8 cellular contexts compared by ENCODE assay signal in the genomic region with DNA sequence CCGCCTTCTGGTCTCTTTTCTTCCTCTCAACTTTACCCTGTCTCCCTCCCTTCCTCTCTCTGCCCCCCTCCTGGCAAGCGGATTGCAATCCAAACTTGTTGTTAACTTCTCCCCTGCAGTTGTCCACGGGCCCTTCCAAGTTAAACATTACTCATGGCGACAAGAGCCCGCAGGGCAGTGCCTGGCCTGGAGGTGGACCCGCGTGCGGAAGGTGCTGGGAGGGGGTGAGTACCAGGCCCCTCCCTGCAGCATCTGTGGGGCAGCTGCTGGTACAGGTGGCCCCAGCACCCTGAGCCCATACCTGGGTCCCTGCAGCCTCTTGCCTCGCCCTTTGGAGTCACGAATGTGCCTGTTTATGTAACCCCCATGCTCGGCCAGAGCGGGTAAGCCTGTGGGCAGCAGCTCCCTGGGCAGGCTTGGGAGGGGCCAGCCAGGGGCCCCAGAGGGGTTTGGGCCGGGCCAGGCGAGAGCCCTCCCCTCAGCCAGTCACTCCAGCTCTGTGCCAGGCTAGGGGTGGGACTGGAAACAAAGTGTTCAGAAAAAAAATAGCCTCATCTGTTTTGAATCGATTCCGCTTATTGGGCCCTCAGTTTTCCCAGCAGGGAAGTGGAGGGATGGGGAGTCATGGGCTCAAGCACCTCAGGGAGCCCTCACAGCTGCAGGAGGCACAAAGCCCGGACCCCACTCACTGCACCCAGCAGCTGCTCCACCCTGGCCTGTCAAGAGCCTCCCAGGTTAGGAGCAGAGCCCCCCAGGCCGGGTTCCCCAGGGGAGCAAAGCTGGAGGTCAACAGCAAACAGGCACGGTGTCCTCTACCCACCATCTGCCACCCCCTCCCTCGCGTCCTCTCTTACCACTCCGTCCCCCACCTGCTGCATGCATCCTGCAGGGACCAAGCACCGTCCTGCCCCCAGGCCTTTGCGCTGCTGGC. TPM values are rescaled to one million over a fixed set of nuclear protein-coding genes. Genes with fewer than 3 reads are reported as not detected.
A peak's percentile ranks its signal among the peaks of the same experiment; 100 is the strongest.
DNase-seq lines count a peak whose midpoint lies in the region; ATAC-seq, FAIRE-seq and TF ChIP-seq lines count a peak whose summit lies in the region.

No MANE protein-coding gene starts in this region.

- no TSS peak for BruUV-seq in A673 (replicated peaks; lab: Mats Ljungman, UMichigan)

- POLR2A ChIA-PET in A673 (lab: Charles Lee; ENCODE audit: low non-redundant PET) = interaction anchor here (1.0 kb wide), 1 partner anchor 318 kb away, joined by 4 read pairs; the partner anchor contains the start of gene PANK4
- POLR2A ChIA-PET in H1 (lab: Charles Lee; ENCODE audit: partially characterized antibody) = interaction anchor here (1.2 to 2.1 kb wide), 2 partner anchors 10 to 21 kb away, joined by 4 to 5 read pairs; no protein-coding TSS in a partner anchor

- H3K4me3 ChIP-seq in A673 (ENCODE audit: low read depth, low read length, poor library complexity, severe bottlenecking) (no peak overlapping the region), MG63 (peak overlapping the region; percentile 14), H1 (ENCODE audit: extremely low read depth in 1 of 4, insufficient read depth in 2 of 4, low read depth in 3 of 4, low read length in 4 of 4) (no peak overlapping the region), muscle layer of colon (ENCODE audit: low read depth in 1 of 2, low read length in 2 of 2) (no peak overlapping the region)

- no peak overlapping the region for H3K14ac ChIP-seq in H1 (ENCODE audit: insufficient read length)

- H3K9me3 ChIP-seq in A673 (ENCODE audit: low read depth, low read length, poor library complexity, severe bottlenecking) = no peaks in the 10 kb centered on the region
- no peaks in the 10 kb centered on the region for H3K9me3 ChIP-seq in MG63
- H3K9me3 ChIP-seq in H1 (ENCODE audit: insufficient read depth in 2 of 2, low read depth in 1 of 2, low read length in 1 of 2) = no peaks in the 10 kb centered on the region
- no peaks in the 10 kb centered on the region for H3K9me3 ChIP-seq in muscle layer of colon (ENCODE audit: low read length)

- no peak for ATAC-seq in GM21423 (IDR thresholded peaks at IDR 0.05; ENCODE audit: unreplicated experiment)
- ATAC-seq in HG03095 (IDR thresholded peaks at IDR 0.05; ENCODE audit: unreplicated experiment) = no peak
- no peak for ATAC-seq in HG02970 (IDR thresholded peaks at IDR 0.05; ENCODE audit: low FRiP score, unreplicated experiment)

- H3K36me3 ChIP-seq in A673 (ENCODE audit: insufficient read depth, low read length, poor library complexity, severe bottlenecking) = no peaks in the 10 kb centered on the region
- H3K36me3 ChIP-seq in MG63 = no peaks in the 10 kb centered on the region
- no peaks in the 10 kb centered on the region for H3K36me3 ChIP-seq in H1 (ENCODE audit: control insufficient read depth in 2 of 4, insufficient read depth in 4 of 4, low read length in 3 of 4)
- H3K36me3 ChIP-seq in muscle layer of colon (ENCODE audit: insufficient read depth, low read length) = no peaks in the 10 kb centered on the region

- H4K20me1 ChIP-seq in H1 (replicated peaks in 1 of 2; ENCODE audit: control insufficient read depth in 1 of 2, insufficient read depth in 2 of 2, low read length in 2 of 2) = no peaks in the 10 kb centered on the region

- peaks cover 8% of the 10 kb centered on the region for H3K23me2 ChIP-seq in H1 (ENCODE audit: low read depth, low read length)

- no peak overlapping the region for H3K4me2 ChIP-seq in H1 (ENCODE audit: insufficient read depth in 1 of 2, low read depth in 2 of 2, low read length in 2 of 2)

- CTCF ChIA-PET in A673 (lab: Charles Lee) (no interaction called here), H1 (lab: Charles Lee; ENCODE audit: partially characterized antibody) (interaction anchor here (1.0 to 4.3 kb wide), 8 partner anchors 12 to 173 kb away, joined by 3 to 22 read pairs (median 4); no protein-coding TSS in a partner anchor)

- no peak for DNase-seq in A673 (ENCODE audit: low spot score)
- DNase-seq in MG63 = peak; percentile 98
- DNase-seq in H1 (ENCODE audit: low read depth in 1 of 2, low spot score in 2 of 2) = no peak
- no peak for DNase-seq in OCI-M2 (lab: John Stamatoyannopoulos, UW; ENCODE audit: unreplicated experiment)

- H2BK12ac ChIP-seq in H1 (ENCODE audit: low read depth, low read length) = no peak overlapping the region

- intact Hi-C loops in A673 (cut with micrococcal nuclease; ENCODE audit: unreplicated experiment) = no loop called here

- TF ChIP-seq RAD21 in H1 (IDR thresholded peaks at IDR 0.05 in 1 of 2, conservative IDR thresholded peaks at IDR 0.05 in 1 of 2; ENCODE audit: low read depth in 2 of 2, low read length in 2 of 2) = no peak

- peaks cover 35% of the 10 kb centered on the region for H3K4me1 ChIP-seq in A673 (ENCODE audit: insufficient read depth, low read length, poor library complexity, severe bottlenecking)
- peaks cover 3 to 26% (median 22%) of the 10 kb centered on the region in 4 experiments for H3K4me1 ChIP-seq in H1 (replicated peaks in 1 of 4; ENCODE audit: control insufficient read depth in 3 of 4, insufficient read depth in 4 of 4, low read length in 3 of 4)
- peaks cover 55% of the 10 kb centered on the region for H3K4me1 ChIP-seq in muscle layer of colon (ENCODE audit: insufficient read depth, low read length)

- H2AK5ac ChIP-seq in H1 (ENCODE audit: low read depth, low read length) = no peak overlapping the region

- no peak overlapping the region for H4K5ac ChIP-seq in H1 (ENCODE audit: insufficient read length, low read depth, low read length)

- no peak overlapping the region for H2BK15ac ChIP-seq in H1 (ENCODE audit: low read length)

- H3K9ac ChIP-seq in H1 (replicated peaks in 1 of 4; ENCODE audit: extremely low read depth in 1 of 4, low read depth in 3 of 4, low read length in 3 of 4) = no peak overlapping the region
- no peak overlapping the region for H3K9ac ChIP-seq in muscle layer of colon (ENCODE audit: low read length)

- no peak overlapping the region for H2BK120ac ChIP-seq in H1 (replicated peaks; ENCODE audit: low read depth, low read length)

- no peak for FAIRE-seq in H1 (lab: Jason Lieb, UNC)

- H3K4ac ChIP-seq in H1 (replicated peaks; ENCODE audit: insufficient read length, low read depth, low read length) = no peak overlapping the region

- TF ChIP-seq POLR2A in H1 (IDR thresholded peaks at IDR 0.05; ENCODE audit: control extremely low read depth in 1 of 2, low read depth in 2 of 2, low read length in 2 of 2) = no peak

- no peak overlapping the region for H3K23ac ChIP-seq in H1 (ENCODE audit: insufficient read length)

- 85% methylated on average over 20 of the region's 24 CpGs; no CpG with 5 or more reads in 1 of the 2 experiments for WGBS in H1 (ENCODE audit: extremely low coverage in 1 of 2, insufficient coverage in 1 of 2, insufficient read length in 1 of 2, insufficient replicate concordance in 2 of 2, low coverage in 1 of 2, low lambda C conversion rate in 2 of 2, missing lambda C conversion rate in 1 of 2), 2 experiments

- no peaks in the 10 kb centered on the region for H3K27me3 ChIP-seq in A673 (replicated peaks; ENCODE audit: insufficient read depth, low read depth, low read length, poor library complexity)
- H3K27me3 ChIP-seq in MG63 = no peaks in the 10 kb centered on the region
- H3K27me3 ChIP-seq in H1 (replicated peaks in 1 of 4; ENCODE audit: control insufficient read depth in 3 of 4, extremely low read depth in 1 of 4, insufficient read depth in 3 of 4, low read length in 3 of 4) = peaks cover 0 to 11% (median 6%) of the 10 kb centered on the region in 4 experiments; a peak in 4 of 7 replicates
- H3K27me3 ChIP-seq in muscle layer of colon (ENCODE audit: control insufficient read depth in 1 of 2, insufficient read depth in 2 of 2, low read length in 2 of 2) = no peaks in the 10 kb centered on the region

- no peak overlapping the region; the same call in 1 of the 2 replicates for H4K8ac ChIP-seq in H1 (ENCODE audit: extremely low read depth, insufficient read depth, low read length)

- no peak overlapping the region for H2AFZ ChIP-seq in H1 (ENCODE audit: low read length)

- H3K56ac ChIP-seq in H1 (replicated peaks; ENCODE audit: insufficient read length, low read depth, low read length) = no peak overlapping the region

- 0 out of 2 replicates have a peak overlapping the region, but pooled peaks have one; percentile 35 for H2BK5ac ChIP-seq in H1 (ENCODE audit: low read depth, low read length)

- H3K27ac ChIP-seq in A673 (ENCODE audit: low read depth, low read length, poor library complexity, severe bottlenecking) (peak overlapping the region; percentile 47), H1 (ENCODE audit: low read depth, low read length) (no peak overlapping the region), muscle layer of colon (ENCODE audit: low read depth, low read length) (peak overlapping the region; percentile 89)

- no peak overlapping the region for H2BK20ac ChIP-seq in H1 (ENCODE audit: low read length)

- TF ChIP-seq CTCF in A673 (conservative IDR thresholded peaks at IDR 0.05; ENCODE audit: low read depth, low read length) = no peak
- no peak for TF ChIP-seq CTCF in H1 (IDR thresholded peaks at IDR 0.05; ENCODE audit: control extremely low read depth in 1 of 3, insufficient read depth in 1 of 3, low read depth in 1 of 3, low read length in 3 of 3)

- no peak for TF ChIP-seq EP300 in H1 (IDR thresholded peaks at IDR 0.05; ENCODE audit: borderline replicate concordance in 1 of 2, low read depth in 2 of 2, low read length in 2 of 2)

- peak overlapping the region; percentile 32 for H3K18ac ChIP-seq in H1 (ENCODE audit: extremely low read depth, low read length)

- no peaks in the 10 kb centered on the region for H3K79me2 ChIP-seq in H1 (ENCODE audit: control insufficient read depth in 1 of 2, insufficient read depth in 2 of 2, low read length in 2 of 2)

- no peaks in the 10 kb centered on the region for H3K79me1 ChIP-seq in H1 (ENCODE audit: low read depth, low read length)

- no peak overlapping the region for H4K91ac ChIP-seq in H1 (replicated peaks; ENCODE audit: insufficient read length, low read length)

RNA-seq across cellular contexts. Expression of gene FAAP20, which starts 14.0 kb away (rescaled TPM):
- 114 and 119 TPM in 2 replicates for total RNA-seq in A673 (2021)
- 30.4 and 75.0 TPM in 2 replicates for total RNA-seq in MG63 (2014; rRNA removed; shearing (Covaris generic); ENCODE audit: low replicate concordance)
- total RNA-seq in H1 (2021; fragmentation: NEBNext Ultra II Directional; extraction: Animal tissue kit (Norgen Biotek cat#: 25700)) = 99.8 and 103 TPM in 2 replicates
- polyA plus RNA-seq in H1 (2011; rRNA removed) = 58.4 and 106 TPM in 2 replicates
- 49.4 TPM for polyA plus RNA-seq in H1 (2011; cell fraction: cytosol; rRNA removed)
- 69.8 TPM for polyA plus RNA-seq in H1 (2011; cell fraction: nucleus; rRNA removed)
- 51.1 to 69.6 TPM (median 60.7 TPM) in 4 replicates for polyA plus RNA-seq in H1 (2012, experiment 1 of 2)
- 65.5 TPM for polyA plus RNA-seq in H1 (2012, experiment 2 of 2)
- 95.7 TPM for polyA plus RNA-seq in H1 (2013, experiment 1 of 2)
- 90.2 TPM for polyA plus RNA-seq in H1 (2013, experiment 2 of 2)
- 5.5 and 6.4 TPM in 2 replicates for polyA minus RNA-seq in H1 (2011; rRNA and poly(A)+ RNA removed)
- polyA minus RNA-seq in H1 (2011; cell fraction: cytosol; rRNA and poly(A)+ RNA removed) = 32.8 TPM
- 18.1 TPM for polyA minus RNA-seq in H1 (2011; cell fraction: nucleus; rRNA and poly(A)+ RNA removed)

RNA-seq across cellular contexts. Expression of gene SKI, which starts 19.5 kb away (rescaled TPM):
- 84.9 and 88.1 TPM in 2 replicates for total RNA-seq in A673 (2021)
- 7.7 and 9.2 TPM in 2 replicates for total RNA-seq in MG63 (2014; rRNA removed; shearing (Covaris generic); ENCODE audit: low replicate concordance)
- 80.2 and 87.6 TPM in 2 replicates for total RNA-seq in H1 (2021; fragmentation: NEBNext Ultra II Directional; extraction: Animal tissue kit (Norgen Biotek cat#: 25700))
- 8.3 and 14.5 TPM in 2 replicates for polyA plus RNA-seq in H1 (2011; rRNA removed)
- 8.6 TPM for polyA plus RNA-seq in H1 (2011; cell fraction: cytosol; rRNA removed)
- polyA plus RNA-seq in H1 (2011; cell fraction: nucleus; rRNA removed) = 19.2 TPM
- 24.8 to 35.9 TPM (median 32.3 TPM) in 4 replicates for polyA plus RNA-seq in H1 (2012, experiment 1 of 2)
- 36.5 TPM for polyA plus RNA-seq in H1 (2012, experiment 2 of 2)
- 40.2 TPM for polyA plus RNA-seq in H1 (2013, experiment 1 of 2)
- 39.7 TPM for polyA plus RNA-seq in H1 (2013, experiment 2 of 2)
- 6.3 and 7.3 TPM in 2 replicates for polyA minus RNA-seq in H1 (2011; rRNA and poly(A)+ RNA removed)
- polyA minus RNA-seq in H1 (2011; cell fraction: cytosol; rRNA and poly(A)+ RNA removed) = 30.0 TPM
- polyA minus RNA-seq in H1 (2011; cell fraction: nucleus; rRNA and poly(A)+ RNA removed) = 27.1 TPM
